In the genomic region with DNA sequence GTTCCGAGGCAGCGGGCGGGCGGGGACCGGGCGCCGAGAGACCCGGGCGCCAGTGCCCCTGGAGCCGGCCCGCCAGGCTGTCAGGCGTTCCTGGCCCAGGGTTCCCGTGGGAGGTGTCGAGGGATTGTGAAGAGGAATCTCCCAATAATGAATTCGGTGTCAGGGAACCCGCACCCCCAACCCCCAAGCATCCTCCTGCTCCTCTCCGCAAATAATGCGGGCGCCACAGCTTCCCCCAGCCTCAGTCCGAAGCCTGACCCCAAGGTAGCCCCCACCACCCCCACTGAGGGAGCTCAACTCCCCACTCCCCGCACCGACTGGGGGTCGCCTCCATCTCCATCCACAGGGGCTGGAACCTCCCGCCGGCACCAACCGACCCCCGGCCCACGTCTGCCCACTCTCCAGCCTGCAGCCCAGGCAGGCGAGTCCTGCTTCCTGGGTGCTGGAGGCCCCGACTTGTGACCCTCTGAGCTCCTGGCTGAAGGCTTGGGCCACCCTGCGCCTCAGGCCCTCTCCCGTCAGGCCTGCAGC, we compare ENCODE assay signal across 14 cellular contexts. TPM values are rescaled to one million over a fixed set of nuclear protein-coding genes. Genes with fewer than 3 reads are reported as not detected.
A peak's percentile ranks its signal among the peaks of the same experiment; 100 is the strongest.
DNase-seq lines count a peak whose midpoint lies in the region; ATAC-seq and TF ChIP-seq lines count a peak whose summit lies in the region.
"Had no signal": no experiment of that assay in that cellular context is flagged by ENCODE, and none has a peak within 500 bp of the region (broad histone marks: within the 10 kb centered on the region; RNA-seq: fewer than 3 reads in every experiment).

No MANE protein-coding gene starts in this region.

- H3K14ac ChIP-seq in mesenchymal stem cell (ENCODE audit: low read length in 2 of 2) = no peak overlapping the region

- peak overlapping the region; percentile 55 for H3K4me3 Mint-ChIP-seq in activated naive CD4-positive, alpha-beta T cell treated with anti-CD3 and anti-CD28 coated beads, Interleukin-2, amount 10 ng/mL, durations not matched to agents 7 days and 5 days
- H3K4me3 Mint-ChIP-seq in activated naive CD8-positive, alpha-beta T cell treated with anti-CD3 and anti-CD28 coated beads, Interleukin-2, amount 10 ng/mL, durations not matched to agents 7 days and 5 days = peak overlapping the region; percentile 35

- TF ChIP-seq EP300 in stomach (IDR thresholded peaks at IDR 0.05) = no peak

- no peak overlapping the region for H2AFZ ChIP-seq in mesenchymal stem cell (ENCODE audit: low read depth, low read length)

- no peak overlapping the region for H3K27ac Mint-ChIP-seq in activated naive CD4-positive, alpha-beta T cell treated with anti-CD3 and anti-CD28 coated beads, Interleukin-2, amount 10 ng/mL, durations not matched to agents 7 days and 5 days
- no peak overlapping the region for H3K27ac Mint-ChIP-seq in activated naive CD8-positive, alpha-beta T cell treated with anti-CD3 and anti-CD28 coated beads, Interleukin-2, amount 10 ng/mL, durations not matched to agents 7 days and 5 days

- CTCF ChIA-PET in activated naive CD4-positive, alpha-beta T cell treated with anti-CD3 and anti-CD28 coated beads, Interleukin-2, amount 10 ng/mL, durations not matched to agents 7 days and 5 days (lab: Charles Lee) = no interaction called here

- H2BK15ac ChIP-seq in mesenchymal stem cell (ENCODE audit: low read depth, poor library complexity, severe bottlenecking) = no peak overlapping the region

- H3K9ac ChIP-seq in mesenchymal stem cell (ENCODE audit: low read length) = no peak overlapping the region

- no peak for TF ChIP-seq CTCF in stomach (IDR thresholded peaks at IDR 0.05)

- POLR2A ChIA-PET in activated naive CD8-positive, alpha-beta T cell treated with anti-CD3 and anti-CD28 coated beads, Interleukin-2, amount 10 ng/mL, durations not matched to agents 7 days and 5 days (lab: Charles Lee) = interaction anchor here (0.5 kb wide), 1 partner anchor 122 kb away, joined by 3 read pairs; no protein-coding TSS in a partner anchor

- H3K27me3 ChIP-seq in mesenchymal stem cell (ENCODE audit: control insufficient read depth in 1 of 2, insufficient read depth in 1 of 2, low read length in 2 of 2) (peaks cover 51 to 63% of the 10 kb centered on the region in 2 experiments), stomach (peaks cover 6 to 59% (median 37%) of the 10 kb centered on the region in 3 donors)

- no peak for ATAC-seq in activated naive CD8-positive, alpha-beta T cell treated with anti-CD3 and anti-CD28 coated beads, Interleukin-2, amount 10 ng/mL, durations not matched to agents 7 days and 5 days (ENCODE audit: low read depth)
- ATAC-seq in HG03039 (IDR thresholded peaks at IDR 0.05; ENCODE audit: unreplicated experiment) = no peak

- H4K8ac ChIP-seq in mesenchymal stem cell (ENCODE audit: low read length) = no peak overlapping the region

- intact Hi-C loops in stomach (cut with DNase I; ENCODE audit: low total_unique reads) = loop anchor here (10.0 kb wide), 1 partner anchor 298 kb away; no protein-coding TSS in a partner anchor

- peak overlapping the region; percentile 71 for H3K4me2 ChIP-seq in mesenchymal stem cell (ENCODE audit: low read length, poor library complexity, severe bottlenecking)

- H3K9me3 Mint-ChIP-seq in activated naive CD4-positive, alpha-beta T cell treated with anti-CD3 and anti-CD28 coated beads, Interleukin-2, amount 10 ng/mL, durations not matched to agents 7 days and 5 days = no peaks in the 10 kb centered on the region
- H3K9me3 Mint-ChIP-seq in activated naive CD8-positive, alpha-beta T cell treated with anti-CD3 and anti-CD28 coated beads, Interleukin-2, amount 10 ng/mL, durations not matched to agents 7 days and 5 days = no peaks in the 10 kb centered on the region

- H3K18ac ChIP-seq in mesenchymal stem cell (ENCODE audit: low read depth in 1 of 2, low read length in 2 of 2) = no peak overlapping the region

- H3K9me3 ChIP-seq in mesenchymal stem cell (ENCODE audit: control insufficient read depth, low read length) = peaks cover 6% of the 10 kb centered on the region
- H3K9me3 ChIP-seq in stomach = no peaks in the 10 kb centered on the region
- H3K9me3 ChIP-seq: neutrophil, tibial nerve had no signal

- H3K36me3 ChIP-seq in mesenchymal stem cell (ENCODE audit: control insufficient read depth in 1 of 2, insufficient read depth in 2 of 2, low read depth in 1 of 2, low read length in 2 of 2) (no peaks in the 10 kb centered on the region), stomach (no peaks in the 10 kb centered on the region)
- H3K36me3 ChIP-seq: neutrophil, tibial nerve had no signal

- H4K91ac ChIP-seq in mesenchymal stem cell (ENCODE audit: low read length) = no peak overlapping the region

- H3K4me3 ChIP-seq in mesenchymal stem cell (ENCODE audit: insufficient read depth in 1 of 2, low read depth in 1 of 2, low read length in 2 of 2) (peak overlapping the region in 1 of 2 experiments; percentile 62), stomach (peak overlapping the region; percentile 25 to 36 (median 34))

- H3K27ac ChIP-seq in mesenchymal stem cell (ENCODE audit: low read length, poor library complexity, severe bottlenecking) (no peak overlapping the region), stomach (no peak overlapping the region)
- H3K27ac ChIP-seq: HL-60, neutrophil, tibial nerve had no signal

- 53% methylated on average over 18 of the region's 32 CpGs for WGBS in mesenchymal stem cell
- 23 to 90% (median 30%) methylated on average over 2 to 32 of the region's 32 CpGs for WGBS in stomach, 5 donors

- H3K4me1 Mint-ChIP-seq in activated naive CD4-positive, alpha-beta T cell treated with anti-CD3 and anti-CD28 coated beads, Interleukin-2, amount 10 ng/mL, durations not matched to agents 7 days and 5 days = peaks cover 4% of the 10 kb centered on the region
- H3K4me1 Mint-ChIP-seq in activated naive CD8-positive, alpha-beta T cell treated with anti-CD3 and anti-CD28 coated beads, Interleukin-2, amount 10 ng/mL, durations not matched to agents 7 days and 5 days = peaks cover 1% of the 10 kb centered on the region

- H3K36me3 Mint-ChIP-seq in activated naive CD4-positive, alpha-beta T cell treated with anti-CD3 and anti-CD28 coated beads, Interleukin-2, amount 10 ng/mL, durations not matched to agents 7 days and 5 days = no peaks in the 10 kb centered on the region
- H3K36me3 Mint-ChIP-seq in activated naive CD8-positive, alpha-beta T cell treated with anti-CD3 and anti-CD28 coated beads, Interleukin-2, amount 10 ng/mL, durations not matched to agents 7 days and 5 days = no peaks in the 10 kb centered on the region

- peak overlapping the region in 1 of 2 experiments; percentile 74 for H3K23ac ChIP-seq in mesenchymal stem cell (ENCODE audit: low read length in 2 of 2)

- no peak for TF ChIP-seq POLR2A in stomach (IDR thresholded peaks at IDR 0.05)

- H3K27me3 Mint-ChIP-seq in activated naive CD4-positive, alpha-beta T cell treated with anti-CD3 and anti-CD28 coated beads, Interleukin-2, amount 10 ng/mL, durations not matched to agents 7 days and 5 days = peaks cover 89% of the 10 kb centered on the region
- H3K27me3 Mint-ChIP-seq in activated naive CD8-positive, alpha-beta T cell treated with anti-CD3 and anti-CD28 coated beads, Interleukin-2, amount 10 ng/mL, durations not matched to agents 7 days and 5 days = peaks cover 40% of the 10 kb centered on the region

- peaks cover 20% of the 10 kb centered on the region for H3K4me1 ChIP-seq in mesenchymal stem cell (ENCODE audit: control insufficient read depth, insufficient read depth, low read depth, low read length)
- H3K4me1 ChIP-seq in stomach = peaks cover 13 to 21% (median 19%) of the 10 kb centered on the region in 4 donors

- H2BK120ac ChIP-seq in mesenchymal stem cell (ENCODE audit: low read depth, low read length) = no peak overlapping the region

- DNase-seq in activated naive CD4-positive, alpha-beta T cell treated with anti-CD3 and anti-CD28 coated beads, Interleukin-2, amount 10 ng/mL, durations not matched to agents 7 days and 5 days = no peak
- no peak for DNase-seq in activated naive CD4-positive, alpha-beta T cell treated with anti-CD3 and anti-CD28 coated beads, Interleukin-2, amount 50 U/mL, for 16 hours
- DNase-seq in activated naive CD8-positive, alpha-beta T cell treated with anti-CD3 and anti-CD28 coated beads, Interleukin-2, amount 10 ng/mL, durations not matched to agents 7 days and 5 days = no peak
- DNase-seq in mesenchymal stem cell (no peak), stomach (no peak), occipital lobe (lab: John Stamatoyannopoulos, UW) (no peak), NCI-H345 (lab: John Stamatoyannopoulos, UW) (no peak)
- DNase-seq: activated naive CD4-positive, alpha-beta T cell treated with Interleukin-2 at 50 U/mL for 16 hours; effector memory CD4-positive, alpha-beta T cell; NCI-H1105 had no signal

- H2BK12ac ChIP-seq in mesenchymal stem cell (ENCODE audit: low read length in 2 of 2) = no peak overlapping the region

- H3K79me1 ChIP-seq in mesenchymal stem cell (replicated peaks; ENCODE audit: low read length, poor library complexity, severe bottlenecking) = no peaks in the 10 kb centered on the region

- H3K4ac ChIP-seq in mesenchymal stem cell (ENCODE audit: low read depth in 1 of 2, low read length in 2 of 2) = no peak overlapping the region

- no peak overlapping the region for H2BK5ac ChIP-seq in mesenchymal stem cell (ENCODE audit: low read depth, low read length, poor library complexity, severe bottlenecking)

- H2AK5ac ChIP-seq in mesenchymal stem cell (ENCODE audit: low read length, severe bottlenecking) = no peak overlapping the region

RNA-seq across cellular contexts. Expression of a gene that starts 0.6 kb away (rescaled TPM):
- 1 to 10 TPM in 1 of 2 experiments, under 1 TPM in 1; 0.88 to 1.1 TPM for total RNA-seq in activated naive CD8-positive, alpha-beta T cell treated with anti-CD3 and anti-CD28 coated beads, Interleukin-2, amount 10 ng/mL, durations not matched to agents 7 days and 5 days
- polyA plus RNA-seq in mesenchymal stem cell (2013, experiment 1 of 2) = 0.12 TPM
- 0.08 TPM for polyA plus RNA-seq in mesenchymal stem cell (2013, experiment 2 of 2)
- under 1 TPM in 1 of 5 donors, not detected in 4; 0.73 TPM for total RNA-seq in stomach
- polyA plus RNA-seq in stomach = under 1 TPM; 0.15 to 0.55 (median 0.19) TPM
- total RNA-seq in occipital lobe = 23.6 TPM

RNA-seq across cellular contexts. Expression of a gene that starts 8.2 kb away (rescaled TPM):
- total RNA-seq in activated naive CD8-positive, alpha-beta T cell treated with anti-CD3 and anti-CD28 coated beads, Interleukin-2, amount 10 ng/mL, durations not matched to agents 7 days and 5 days = 10 to 100 TPM; 32.1 to 33.1 TPM
- polyA plus RNA-seq in mesenchymal stem cell (2013, experiment 1 of 2) = 45.9 TPM
- polyA plus RNA-seq in mesenchymal stem cell (2013, experiment 2 of 2) = 45.0 TPM
- 100 to 1,000 TPM in 1 of 5 donors, 10 to 100 TPM in 3, 1 to 10 TPM in 1; 7.5 to 235 (median 56.2) TPM for total RNA-seq in stomach
- polyA plus RNA-seq in stomach = 10 to 100 TPM; 46.8 to 68.1 (median 55.3) TPM
- 10.5 TPM for total RNA-seq in occipital lobe

RNA-seq across cellular contexts. Expression of a gene that starts 13.6 kb away (rescaled TPM):
- total RNA-seq in activated naive CD8-positive, alpha-beta T cell treated with anti-CD3 and anti-CD28 coated beads, Interleukin-2, amount 10 ng/mL, durations not matched to agents 7 days and 5 days = 10 to 100 TPM; 17.3 to 18.4 TPM
- polyA plus RNA-seq in mesenchymal stem cell (2013, experiment 1 of 2) = 1.4 TPM
- polyA plus RNA-seq in mesenchymal stem cell (2013, experiment 2 of 2) = 2.1 TPM
- total RNA-seq in stomach (10 to 100 TPM in 4 of 5 donors, 1 to 10 TPM in 1; 2.6 to 78.8 (median 16.5) TPM), occipital lobe (3.7 TPM)
- 1 to 10 TPM; 4.2 to 6.5 (median 6.3) TPM for polyA plus RNA-seq in stomach

RNA-seq across cellular contexts. Expression of a gene that starts 17.6 kb away (rescaled TPM):
- total RNA-seq in activated naive CD8-positive, alpha-beta T cell treated with anti-CD3 and anti-CD28 coated beads, Interleukin-2, amount 10 ng/mL, durations not matched to agents 7 days and 5 days = 10 to 100 TPM; 22.6 to 23.2 TPM
- 22.1 TPM for polyA plus RNA-seq in mesenchymal stem cell (2013, experiment 1 of 2)
- 22.2 TPM for polyA plus RNA-seq in mesenchymal stem cell (2013, experiment 2 of 2)
- total RNA-seq in stomach (10 to 100 TPM in 4 of 5 donors, 1 to 10 TPM in 1; 9.4 to 90.4 (median 15.9) TPM), occipital lobe (10.1 TPM)
- 10 to 100 TPM in 2 of 3 donors, 1 to 10 TPM in 1; 9.3 to 11.0 (median 10.0) TPM for polyA plus RNA-seq in stomach

RNA-seq across cellular contexts. Expression of a gene that starts 26.3 kb away (rescaled TPM):
- total RNA-seq in activated naive CD8-positive, alpha-beta T cell treated with anti-CD3 and anti-CD28 coated beads, Interleukin-2, amount 10 ng/mL, durations not matched to agents 7 days and 5 days = 10 to 100 TPM; 34.1 to 34.8 TPM
- polyA plus RNA-seq in mesenchymal stem cell (2013, experiment 1 of 2) = 9.4 TPM
- 9.8 TPM for polyA plus RNA-seq in mesenchymal stem cell (2013, experiment 2 of 2)
- 100 to 1,000 TPM in 1 of 5 donors, 10 to 100 TPM in 4; 12.7 to 114 (median 64.5) TPM for total RNA-seq in stomach
- polyA plus RNA-seq in stomach = 10 to 100 TPM; 21.4 to 25.2 (median 23.8) TPM
- 27.3 TPM for total RNA-seq in occipital lobe

Comparison
In these comparisons a context has a peak if more than half of its experiments do, and no peak if none do; other contexts are left out.
1. RNA of a gene that starts 0.6 kb away (total RNA-seq): 23.6 TPM in occipital lobe (single experiment); 0.88 to 1.1 TPM in activated naive CD8-positive, alpha-beta T cell treated with anti-CD3 and anti-CD28 coated beads, Interleukin-2, amount 10 ng/mL, durations not matched to agents 7 days and 5 days and 0.73 TPM in stomach; every median in the first group is over 10 times any median in the second.